In the genomic region with DNA sequence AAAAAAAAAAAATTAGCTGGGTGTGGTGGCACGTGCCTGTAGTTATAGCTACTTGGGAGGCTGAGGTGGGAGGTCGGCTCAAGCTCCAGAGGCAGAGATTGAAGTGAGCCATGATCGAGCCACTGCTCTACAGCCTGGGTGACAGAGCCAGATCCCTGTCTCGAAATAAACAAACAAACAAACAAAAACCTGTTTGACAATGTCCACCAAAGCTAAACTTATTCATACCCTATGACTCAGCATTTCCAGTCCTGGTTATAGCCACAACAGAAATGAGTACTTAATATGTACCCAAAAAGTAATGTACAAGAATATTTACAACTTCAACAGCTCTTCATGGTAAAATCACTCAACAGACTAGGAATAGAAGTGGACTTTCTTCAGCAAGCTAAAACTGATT, we compare ENCODE assay signal across 13 cellular contexts. TPM values are rescaled to one million over a fixed set of nuclear protein-coding genes. Genes with fewer than 3 reads are reported as not detected.
A peak's percentile ranks its signal among the peaks of the same experiment; 100 is the strongest.
DNase-seq lines count a peak whose midpoint lies in the region; ATAC-seq and TF ChIP-seq lines count a peak whose summit lies in the region.
"Had no signal": no experiment of that assay in that cellular context is flagged by ENCODE, and none has a peak within 500 bp of the region (broad histone marks: within the 10 kb centered on the region; RNA-seq: fewer than 3 reads in every experiment).

No MANE protein-coding gene starts in this region.

- no peak for TF ChIP-seq EP300 in suprapubic skin (IDR thresholded peaks at IDR 0.05)

- no peak overlapping the region for H3K4me2 ChIP-seq in mammary epithelial cell (ENCODE audit: insufficient read depth, low read depth, low read length)
- H3K4me2 ChIP-seq in PC-9 = peak overlapping the region; percentile 50

- TF ChIP-seq CTCF in mammary epithelial cell (conservative IDR thresholded peaks at IDR 0.05 in 1 of 2, IDR thresholded peaks at IDR 0.05 in 1 of 2; ENCODE audit: extremely low read depth in 1 of 2, insufficient read depth in 1 of 2, low read depth in 1 of 2, low read length in 2 of 2) (no peak), breast epithelium (IDR thresholded peaks at IDR 0.05) (no peak), PC-9 (conservative IDR thresholded peaks at IDR 0.05) (no peak), fibroblast of pulmonary artery (IDR thresholded peaks at IDR 0.05; ENCODE audit: low read length, missing control alignments) (no peak), lower lobe of right lung (IDR thresholded peaks at IDR 0.05) (no peak), suprapubic skin (IDR thresholded peaks at IDR 0.05) (no peak)

- peaks cover 4% of the 10 kb centered on the region for H3K9me3 ChIP-seq in mammary epithelial cell (replicated peaks; ENCODE audit: insufficient read depth, low read length)
- H3K9me3 ChIP-seq in breast epithelium = no peaks in the 10 kb centered on the region
- peaks cover 24% of the 10 kb centered on the region for H3K9me3 ChIP-seq in PC-9 (ENCODE audit: insufficient read depth, low read depth)
- no peaks in the 10 kb centered on the region for H3K9me3 ChIP-seq in lower lobe of right lung
- no peaks in the 10 kb centered on the region for H3K9me3 ChIP-seq in suprapubic skin

- CTCF ChIA-PET in mammary epithelial cell (lab: Charles Lee; ENCODE audit: low non-redundant PET) (no interaction called here), PC-9 (lab: Charles Lee) (no interaction called here)

- no peaks in the 10 kb centered on the region for H3K9me2 ChIP-seq in PC-9 (ENCODE audit: insufficient read depth)

- dilution Hi-C loops in mammary epithelial cell (cut with HindIII; ENCODE audit: low sequenced_read_pairs) = no loop called here

- peak; percentile 25 for DNase-seq in mammary epithelial cell
- DNase-seq in breast epithelium (ENCODE audit: low spot score in 2 of 2) = no peak
- peak in 1 of 2 experiments; percentile 63 for DNase-seq in PC-9
- DNase-seq in fibroblast of pulmonary artery (ENCODE audit: low read depth) = peak; percentile 13
- DNase-seq in lower lobe of right lung = no peak
- DNase-seq in suprapubic skin (ENCODE audit: low spot score in 2 of 2) = no peak
- DNase-seq: DND-41, NCI-H1092, NCI-H2107, NCI-H345, NCI-H526 treated with DMSO at 0.1 percent for 48 hours had no signal

- no peak overlapping the region for H3K27ac ChIP-seq in mammary epithelial cell (ENCODE audit: insufficient read depth, low read depth, low read length)
- H3K27ac ChIP-seq in breast epithelium = no peak overlapping the region
- H3K27ac ChIP-seq in PC-9 = peak overlapping the region; percentile 78
- no peak overlapping the region for H3K27ac ChIP-seq in lower lobe of right lung
- no peak overlapping the region for H3K27ac ChIP-seq in suprapubic skin

- no peaks in the 10 kb centered on the region for H3F3A ChIP-seq in PC-9 (ENCODE audit: insufficient read depth, low read depth)

- no peak overlapping the region for H3K4me3 ChIP-seq in mammary epithelial cell (replicated peaks in 1 of 3; ENCODE audit: insufficient read depth in 1 of 3, low read depth in 2 of 3, low read length in 3 of 3)
- H3K4me3 ChIP-seq in breast epithelium = no peak overlapping the region
- no peak overlapping the region for H3K4me3 ChIP-seq in PC-9
- no peak overlapping the region for H3K4me3 ChIP-seq in fibroblast of pulmonary artery (replicated peaks; ENCODE audit: low read depth, low read length)
- H3K4me3 ChIP-seq in lower lobe of right lung = no peak overlapping the region
- H3K4me3 ChIP-seq in suprapubic skin = no peak overlapping the region

- BruUV-seq in mammary epithelial cell (replicated peaks; lab: Mats Ljungman, UMichigan) (no TSS peak), PC-9 (replicated peaks; lab: Mats Ljungman, UMichigan) (no TSS peak)

- H2AFZ ChIP-seq in mammary epithelial cell (ENCODE audit: low read depth, low read length) (no peak overlapping the region), PC-9 (peak overlapping the region; percentile 68)

- no peaks in the 10 kb centered on the region for H3K27me3 ChIP-seq in mammary epithelial cell (ENCODE audit: insufficient read depth, low read length)
- no peaks in the 10 kb centered on the region for H3K27me3 ChIP-seq in breast epithelium
- no peaks in the 10 kb centered on the region for H3K27me3 ChIP-seq in PC-9 (ENCODE audit: insufficient read depth, low read depth)
- no peaks in the 10 kb centered on the region for H3K27me3 ChIP-seq in lower lobe of right lung (ENCODE audit: low read depth)
- no peaks in the 10 kb centered on the region for H3K27me3 ChIP-seq in suprapubic skin

- H3K36me3 ChIP-seq in mammary epithelial cell (ENCODE audit: insufficient read depth, low read length) = no peaks in the 10 kb centered on the region
- H3K36me3 ChIP-seq in breast epithelium = no peaks in the 10 kb centered on the region
- no peaks in the 10 kb centered on the region for H3K36me3 ChIP-seq in PC-9 (ENCODE audit: low read depth)
- no peaks in the 10 kb centered on the region for H3K36me3 ChIP-seq in lower lobe of right lung
- no peaks in the 10 kb centered on the region for H3K36me3 ChIP-seq in suprapubic skin

- ATAC-seq in lower lobe of right lung = no peak
- no peak for ATAC-seq in GM21423 (IDR thresholded peaks at IDR 0.05; ENCODE audit: unreplicated experiment)
- ATAC-seq in HG03442 (IDR thresholded peaks at IDR 0.05; ENCODE audit: unreplicated experiment) = no peak

- H3K79me2 ChIP-seq in mammary epithelial cell (ENCODE audit: insufficient read depth, low read length) (no peaks in the 10 kb centered on the region), PC-9 (ENCODE audit: low read depth) (no peaks in the 10 kb centered on the region)

- WGBS in mammary epithelial cell (ENCODE audit: low coverage, missing lambda C conversion rate) = 89% methylated on average over 4 of the region's 4 CpGs
- 94% methylated on average over 4 of the region's 4 CpGs for WGBS in suprapubic skin

- intact Hi-C loops in mammary epithelial cell (cut with micrococcal nuclease) = no loop called here
- intact Hi-C loops in breast epithelium (cut with DNase I; ENCODE audit: low total_unique reads) = no loop called here
- intact Hi-C loops in PC-9 (cut with micrococcal nuclease; ENCODE audit: unreplicated experiment) = no loop called here
- intact Hi-C loops in lower lobe of right lung (cut with DNase I) = no loop called here

- in situ Hi-C loops in mammary epithelial cell (cut with MboI; ENCODE audit: low sequenced_read_pairs in 2 of 2) = loop anchor here in 1 of 2 donors (25.0 kb wide), 1 partner anchor 553 kb away; a partner anchor contains a TSS

- no peak for TF ChIP-seq POLR2A in breast epithelium (IDR thresholded peaks at IDR 0.05)
- no peak for TF ChIP-seq POLR2A in suprapubic skin (IDR thresholded peaks at IDR 0.05)

- H3K9ac ChIP-seq in mammary epithelial cell (ENCODE audit: insufficient read depth, low read length) = no peak overlapping the region

- POLR2A ChIA-PET in PC-9 (lab: Charles Lee; ENCODE audit: unreplicated experiment) = no interaction called here

- H3K4me1 ChIP-seq in mammary epithelial cell (ENCODE audit: insufficient read depth, low read length) (peaks cover 4% of the 10 kb centered on the region), breast epithelium (no peaks in the 10 kb centered on the region), PC-9 (replicated peaks; ENCODE audit: insufficient read depth) (peaks cover 13% of the 10 kb centered on the region), lower lobe of right lung (no peaks in the 10 kb centered on the region), suprapubic skin (no peaks in the 10 kb centered on the region)

- H4K20me1 ChIP-seq in mammary epithelial cell (ENCODE audit: insufficient read depth, low read length) (no peaks in the 10 kb centered on the region), PC-9 (ENCODE audit: insufficient read depth) (no peaks in the 10 kb centered on the region)

RNA-seq across cellular contexts. Expression of a gene that starts 31.1 kb away (rescaled TPM):
- total RNA-seq in mammary epithelial cell (100 to 1,000 TPM in 1 of 2 donors, 10 to 100 TPM in 1; 95.2 to 140 TPM), breast epithelium (100 to 1,000 TPM; 231 to 327 (median 273) TPM), PC-9 (2021) (106 and 113 TPM in 2 replicates), lower lobe of right lung (150 TPM), suprapubic skin (100 to 1,000 TPM in 3 of 4 donors, 10 to 100 TPM in 1; 84.2 to 149 (median 120) TPM)
- 50.5 TPM for polyA plus RNA-seq in mammary epithelial cell
- 24.3 TPM for polyA minus RNA-seq in mammary epithelial cell

RNA-seq across cellular contexts. Expression of a gene that starts 31.4 kb away (rescaled TPM):
- total RNA-seq in mammary epithelial cell (100 to 1,000 TPM in 1 of 2 donors, 10 to 100 TPM in 1; 76.6 to 140 TPM), breast epithelium (100 to 1,000 TPM; 204 to 247 (median 239) TPM), PC-9 (2021) (96.4 and 102 TPM in 2 replicates), lower lobe of right lung (91.9 TPM), suprapubic skin (100 to 1,000 TPM; 149 to 222 (median 194) TPM)
- polyA plus RNA-seq in mammary epithelial cell = 133 TPM
- 67.7 TPM for polyA minus RNA-seq in mammary epithelial cell

Comparison
In these comparisons a context has a peak if more than half of its experiments do, and no peak if none do; other contexts are left out.
1. DNase-seq: peak in mammary epithelial cell (single experiment) and fibroblast of pulmonary artery (single experiment); none in breast epithelium (0 of 2), lower lobe of right lung (single experiment) and suprapubic skin (0 of 2).